ENCODE assay signal across 9 cellular contexts in the genomic region with DNA sequence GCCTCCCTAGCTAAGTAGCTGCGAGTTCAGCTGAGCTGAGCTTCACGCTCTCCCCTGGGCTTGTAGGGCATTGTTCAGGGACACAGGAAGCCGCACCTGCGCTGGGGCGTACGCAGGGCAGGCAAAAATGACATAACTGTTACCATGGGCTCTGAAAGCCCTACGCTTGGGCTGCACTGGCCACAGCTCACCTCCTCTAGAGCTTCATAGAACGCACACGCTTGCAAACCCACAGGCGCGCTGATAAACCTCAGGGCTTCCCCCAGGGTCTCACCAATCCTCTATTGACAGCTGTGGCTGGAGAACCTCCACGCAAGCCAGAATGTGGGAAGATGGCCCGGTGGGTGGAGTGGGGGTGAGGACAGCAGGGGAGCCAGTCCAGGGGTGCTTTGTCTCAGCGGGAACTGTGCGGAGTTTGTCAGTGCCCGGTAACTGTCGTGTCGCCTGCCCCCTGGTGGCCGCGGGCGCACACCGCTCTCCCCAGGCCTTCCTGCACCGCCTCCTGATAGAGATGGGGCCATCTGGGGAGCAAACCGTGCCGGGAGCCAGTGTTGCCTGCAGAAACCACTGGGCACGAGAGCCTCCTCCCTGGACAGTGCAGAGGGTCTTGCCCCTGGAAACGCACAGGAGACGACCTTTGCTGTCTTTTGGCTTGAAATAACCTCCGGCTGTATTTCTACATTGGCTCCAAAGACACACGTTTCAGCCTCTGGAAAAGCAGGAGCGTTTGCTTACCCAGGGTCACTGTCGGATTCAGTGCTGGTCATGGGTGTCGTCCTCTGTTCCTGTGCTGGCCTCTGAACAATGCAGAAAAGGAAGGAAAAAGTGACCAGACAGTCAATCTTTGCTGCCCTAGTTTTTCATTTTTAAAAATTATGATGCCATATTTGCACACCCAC. TPM values are rescaled to one million over a fixed set of nuclear protein-coding genes. Genes with fewer than 3 reads are reported as not detected.
A peak's percentile ranks its signal among the peaks of the same experiment; 100 is the strongest.
DNase-seq lines count a peak whose midpoint lies in the region; ATAC-seq and TF ChIP-seq lines count a peak whose summit lies in the region.
"Had no signal": no experiment of that assay in that cellular context is flagged by ENCODE, and none has a peak within 500 bp of the region (broad histone marks: within the 10 kb centered on the region; RNA-seq: fewer than 3 reads in every experiment).

No MANE protein-coding gene starts in this region.

- ATAC-seq in GM18520 (IDR thresholded peaks at IDR 0.05; ENCODE audit: unreplicated experiment) (peak; percentile 91), HG03354 (IDR thresholded peaks at IDR 0.05; ENCODE audit: poor library complexity, severe bottlenecking, unreplicated experiment) (peak; percentile 86)
- ATAC-seq in stimulated activated naive CD8-positive, alpha-beta T cell treated with anti-CD3 and anti-CD28 coated beads, Interleukin-15, amount 100 ng/mL, for 72 hours, result peak; percentile 94

- peaks cover 51% of the 10 kb centered on the region for H3K27me3 Mint-ChIP-seq in nephron progenitor cell (ENCODE audit: low read depth, poor library complexity)
- H3K27me3 Mint-ChIP-seq in stimulated activated naive CD8-positive, alpha-beta T cell treated with anti-CD3 and anti-CD28 coated beads, Interleukin-15, amount 100 ng/mL, for 72 hours, result peaks cover 53% of the 10 kb centered on the region

- H3K27me3 ChIP-seq in esophagus muscularis mucosa, result peaks cover 0 to 7% (median 0%) of the 10 kb centered on the region in 4 donors

- peak; percentile 48 for DNase-seq in ACHN
- peak; percentile 56 for DNase-seq in NOMO-1 treated with DMSO at 0.1 percent for 48 hours (lab: John Stamatoyannopoulos, UW; ENCODE audit: unreplicated experiment)
- DNase-seq in activated CD8-positive, alpha-beta memory T cell treated with anti-CD3 and anti-CD28 coated beads, Interleukin-2, amount 50 U/mL, for 48 hours, result peak; percentile 94
- no peak for DNase-seq in esophagus muscularis mucosa (ENCODE audit: extremely low spot score)
- DNase-seq in nephron progenitor cell, result peak; percentile 90
- DNase-seq in stimulated activated naive CD8-positive, alpha-beta T cell treated with anti-CD3 and anti-CD28 coated beads, Interleukin-15, amount 100 ng/mL, for 72 hours, result peak; percentile 66 to 71

- WGBS in esophagus muscularis mucosa, result 49% methylated on average over 15 of the region's 33 CpGs

- TF ChIP-seq EP300 in esophagus muscularis mucosa (IDR thresholded peaks at IDR 0.05), result no peak

- H3K36me3 ChIP-seq in esophagus muscularis mucosa, result no peaks in the 10 kb centered on the region

- no peak overlapping the region for H3K27ac ChIP-seq in esophagus muscularis mucosa (replicated peaks in 1 of 4)

- no peak overlapping the region for H3K27ac Mint-ChIP-seq in nephron progenitor cell
- no peak overlapping the region for H3K27ac Mint-ChIP-seq in stimulated activated naive CD8-positive, alpha-beta T cell treated with anti-CD3 and anti-CD28 coated beads, Interleukin-15, amount 100 ng/mL, for 72 hours
- H3K27ac Mint-ChIP-seq: stimulated activated naive CD8-positive, alpha-beta T cell treated with anti-CD3 and anti-CD28 coated beads, Interleukin-15, Interleukin-2, amounts not matched to agents 100 ng/mL and 50 ng/mL, for 24 hours had no signal

- peaks cover 0 to 9% (median 7%) of the 10 kb centered on the region in 4 donors for H3K4me1 ChIP-seq in esophagus muscularis mucosa

- no peak for TF ChIP-seq POLR2A in esophagus muscularis mucosa (IDR thresholded peaks at IDR 0.05; ENCODE audit: low read depth)

- H3K4me1 Mint-ChIP-seq in nephron progenitor cell, result peaks cover 4% of the 10 kb centered on the region
- peaks cover 10% of the 10 kb centered on the region for H3K4me1 Mint-ChIP-seq in stimulated activated naive CD8-positive, alpha-beta T cell treated with anti-CD3 and anti-CD28 coated beads, Interleukin-15, amount 100 ng/mL, for 72 hours

- TF ChIP-seq CTCF in esophagus muscularis mucosa (IDR thresholded peaks at IDR 0.05) (peak; percentile 63 to 96 (median 84)), nephron progenitor cell (IDR thresholded peaks at IDR 0.05) (peak; percentile 91)

- no peaks in the 10 kb centered on the region for H3K9me3 ChIP-seq in esophagus muscularis mucosa

- intact Hi-C loops in esophagus muscularis mucosa (cut with DNase I), result loop anchor here (5.0 to 10.0 kb wide), 3 partner anchors 142 to 582 kb away; partner anchors contain the start of gene ANKRD62

- peak overlapping the region in 1 of 4 donors; percentile 22 for H3K4me3 ChIP-seq in esophagus muscularis mucosa

- peaks cover 18% of the 10 kb centered on the region for H3K9me3 Mint-ChIP-seq in nephron progenitor cell
- H3K9me3 Mint-ChIP-seq in stimulated activated naive CD8-positive, alpha-beta T cell treated with anti-CD3 and anti-CD28 coated beads, Interleukin-15, amount 100 ng/mL, for 72 hours, result no peaks in the 10 kb centered on the region
- H3K9me3 Mint-ChIP-seq: stimulated activated naive CD8-positive, alpha-beta T cell treated with anti-CD3 and anti-CD28 coated beads, Interleukin-15, Interleukin-2, amounts not matched to agents 100 ng/mL and 50 ng/mL, for 24 hours had no signal

- in situ Hi-C loops in ACHN (cut with HindIII; ENCODE audit: low pct_ligation_motif_present, low pct_unique_long_range_greater_than_20kb, low sequenced_read_pairs), result no loop called here

- no peak overlapping the region for H3K4me3 Mint-ChIP-seq in nephron progenitor cell
- no peak overlapping the region for H3K4me3 Mint-ChIP-seq in stimulated activated naive CD8-positive, alpha-beta T cell treated with anti-CD3 and anti-CD28 coated beads, Interleukin-15, amount 100 ng/mL, for 72 hours
- H3K4me3 Mint-ChIP-seq: stimulated activated naive CD8-positive, alpha-beta T cell treated with anti-CD3 and anti-CD28 coated beads, Interleukin-15, Interleukin-2, amounts not matched to agents 100 ng/mL and 50 ng/mL, for 24 hours had no signal

- H3K36me3 Mint-ChIP-seq in nephron progenitor cell (ENCODE audit: low read depth), result no peaks in the 10 kb centered on the region

RNA-seq across cellular contexts. Expression of gene CIDEA, which starts 17.0 kb away (rescaled TPM):
- not detected for total RNA-seq in esophagus muscularis mucosa
